In genomic region chr21:34707876-34708325, GRCh38 we compare ENCODE assay signal across 9 cellular contexts. TPM values are rescaled to one million over a fixed set of nuclear protein-coding genes. Genes with fewer than 3 reads are reported as not detected.
DNase-seq lines count a peak whose midpoint lies in the region; ATAC-seq, FAIRE-seq and TF ChIP-seq lines count a peak whose summit lies in the region.
"Had no signal": no experiment of that assay in that cellular context is flagged by ENCODE, and none has a peak within 500 bp of the region (broad histone marks: within the 10 kb centered on the region; RNA-seq: fewer than 3 reads in every experiment).

No MANE protein-coding gene starts in this region.

- CTCF ChIA-PET in activated CD8-positive, alpha-beta T cell treated with anti-CD3 and anti-CD28 coated beads for 36 hours (lab: Charles Lee): interaction anchor here (0.7 to 4.8 kb wide), 6 partner anchors 15 to 346 kb away, joined by 3 to 33 read pairs (median 5); no protein-coding TSS in a partner anchor

- FAIRE-seq in frontal cortex (lab: Jason Lieb, UNC): no peak
- FAIRE-seq: A204.1 had no signal

- no peak for TF ChIP-seq POLR2A in prostate gland (IDR thresholded peaks at IDR 0.05)

- peaks cover 12% of the 10 kb centered on the region for H3K4me1 ChIP-seq in prostate gland (replicated peaks)

- POLR2A ChIA-PET in activated CD8-positive, alpha-beta T cell treated with anti-CD3 and anti-CD28 coated beads for 36 hours (lab: Charles Lee): interaction anchor here (0.8 kb wide), 1 partner anchor 178 kb away, joined by 3 read pairs; no protein-coding TSS in a partner anchor

- intact Hi-C loops in activated CD8-positive, alpha-beta T cell treated with anti-CD3 and anti-CD28 coated beads for 36 hours (cut with micrococcal nuclease): no loop called here
- intact Hi-C loops in prostate gland (cut with DNase I): no loop called here

- WGBS in prostate gland: 78% methylated on average over 8 of the region's 8 CpGs

- no peaks in the 10 kb centered on the region for H3K27me3 ChIP-seq in prostate gland (replicated peaks; ENCODE audit: insufficient read depth)

- H3K9me3 ChIP-seq in prostate gland: no peaks in the 10 kb centered on the region

- H3K27me3 Mint-ChIP-seq in activated CD8-positive, alpha-beta T cell treated with anti-CD3 and anti-CD28 coated beads for 36 hours: peaks cover 5% of the 10 kb centered on the region

- peaks cover 26% of the 10 kb centered on the region for H3K4me1 Mint-ChIP-seq in activated CD8-positive, alpha-beta T cell treated with anti-CD3 and anti-CD28 coated beads for 36 hours (ENCODE audit: low read depth)

- no peaks in the 10 kb centered on the region for H3K9me3 Mint-ChIP-seq in activated CD8-positive, alpha-beta T cell treated with anti-CD3 and anti-CD28 coated beads for 36 hours

- H3K27ac Mint-ChIP-seq in activated CD8-positive, alpha-beta T cell treated with anti-CD3 and anti-CD28 coated beads for 36 hours: peak overlapping the region; percentile 63

- no peak for TF ChIP-seq CTCF in activated CD8-positive, alpha-beta T cell treated with anti-CD3 and anti-CD28 coated beads for 36 hours (IDR thresholded peaks at IDR 0.05)
- TF ChIP-seq CTCF in prostate gland (IDR thresholded peaks at IDR 0.05): no peak

- ATAC-seq in HG03097 (IDR thresholded peaks at IDR 0.05; ENCODE audit: low FRiP score, unreplicated experiment): peak; percentile 73
- peak; percentile 98 for ATAC-seq in activated CD8-positive, alpha-beta T cell treated with anti-CD3 and anti-CD28 coated beads for 36 hours

- no peak overlapping the region for H3K4me3 Mint-ChIP-seq in activated CD8-positive, alpha-beta T cell treated with anti-CD3 and anti-CD28 coated beads for 36 hours

- H3K36me3 ChIP-seq in prostate gland: no peaks in the 10 kb centered on the region

- H3K27ac ChIP-seq in prostate gland: no peak overlapping the region

- H3K36me3 Mint-ChIP-seq in activated CD8-positive, alpha-beta T cell treated with anti-CD3 and anti-CD28 coated beads for 36 hours (ENCODE audit: low read depth): no peaks in the 10 kb centered on the region

- DNase-seq in NCI-H146 (lab: John Stamatoyannopoulos, UW): peak; percentile 33
- no peak for DNase-seq in NCI-H146 treated with DMSO at 0.1 percent for 48 hours (lab: John Stamatoyannopoulos, UW; ENCODE audit: unreplicated experiment)
- DNase-seq in activated CD8-positive, alpha-beta T cell treated with anti-CD3 and anti-CD28 coated beads for 36 hours: peak; percentile 85
- peak; percentile 16 to 64 for DNase-seq in stimulated activated CD8-positive, alpha-beta memory T cell treated with anti-CD3 and anti-CD28 coated beads, Interleukin-7, amount 100 ng/mL, for 48 hours (ENCODE audit: extremely low read depth in 1 of 2, low read depth in 1 of 2)
- no peak for DNase-seq in frontal cortex (ENCODE audit: low spot score in 2 of 2)
- DNase-seq in prostate gland (ENCODE audit: low spot score): no peak
- DNase-seq in AG08396 (ENCODE audit: low spot score): no peak

- no peak overlapping the region for H3K4me3 ChIP-seq in prostate gland

RNA-seq across cellular contexts. Expression of gene CLIC6, which starts 39.1 kb away (rescaled TPM):
- under 1 TPM; 0.54 to 0.58 TPM for total RNA-seq in activated CD8-positive, alpha-beta T cell treated with anti-CD3 and anti-CD28 coated beads for 36 hours
- under 0.01 TPM for total RNA-seq in frontal cortex
- total RNA-seq in prostate gland: 1 to 10 TPM; 3.4 to 7.0 TPM

Comparison
In these comparisons a context has a peak if more than half of its experiments do, and no peak if none do; other contexts are left out.
1. DNase-seq: peak in NCI-H146 (single experiment), activated CD8-positive, alpha-beta T cell treated with anti-CD3 and anti-CD28 coated beads for 36 hours (single experiment) and stimulated activated CD8-positive, alpha-beta memory T cell treated with anti-CD3 and anti-CD28 coated beads, Interleukin-7, amount 100 ng/mL, for 48 hours (2 of 2); none in NCI-H146 treated with DMSO at 0.1 percent for 48 hours (single experiment), frontal cortex (0 of 2), prostate gland (single experiment) and AG08396 (single experiment).